ENCODE assay signal across 29 cellular contexts in the genomic region with DNA sequence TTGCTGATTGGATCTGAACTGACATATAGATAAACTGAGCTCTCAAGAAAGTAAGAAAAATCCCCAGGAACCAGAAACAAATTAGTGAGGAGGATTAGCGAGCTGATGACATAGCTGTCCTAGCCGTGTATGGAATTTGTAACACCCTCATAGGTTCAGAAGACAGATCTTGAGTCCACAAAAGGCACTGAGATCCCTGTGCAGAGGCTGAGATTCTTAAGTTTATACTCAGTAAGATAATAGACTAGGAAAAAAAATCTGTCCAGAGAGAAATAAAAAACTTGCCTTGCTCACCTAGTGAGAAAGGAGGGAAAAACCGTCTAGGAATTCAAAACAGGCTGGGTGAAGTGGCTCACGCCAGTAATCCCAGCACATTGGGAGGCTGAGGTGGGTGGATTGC. TPM values are rescaled to one million over a fixed set of nuclear protein-coding genes. Genes with fewer than 3 reads are reported as not detected.
DNase-seq lines count a peak whose midpoint lies in the region; ATAC-seq and TF ChIP-seq lines count a peak whose summit lies in the region.
"Had no signal": no experiment of that assay in that cellular context is flagged by ENCODE, and none has a peak within 500 bp of the region (broad histone marks: within the 10 kb centered on the region; RNA-seq: fewer than 3 reads in every experiment).

No MANE protein-coding gene starts in this region.

- no peaks in the 10 kb centered on the region for H3K27me3 Mint-ChIP-seq in CD14-positive monocyte (ENCODE audit: low read depth in 3 of 3)
- no peaks in the 10 kb centered on the region for H3K27me3 Mint-ChIP-seq in WTC11 (ENCODE audit: low read depth)
- H3K27me3 Mint-ChIP-seq: activated CD4-positive, alpha-beta memory T cell treated with anti-CD3 and anti-CD28 coated beads for 36 hours had no signal

- TF ChIP-seq CTCF in CD14-positive monocyte (IDR thresholded peaks at IDR 0.05) (no peak), HL-60 (IDR thresholded peaks at IDR 0.05; ENCODE audit: insufficient read depth, low read length) (no peak), WTC11 (IDR thresholded peaks at IDR 0.05) (no peak)

- WGBS in mesodermal cell (ENCODE audit: insufficient coverage in 2 of 2), 2 experiments, result 89 to 98% methylated on average over 3 to 4 of the region's 4 CpGs

- H3K4me3 ChIP-seq in HL-60 (replicated peaks; ENCODE audit: insufficient read depth, low read length) (no peak overlapping the region), mesodermal cell (ENCODE audit: extremely low read depth, insufficient read depth, low read length, poor library complexity, severe bottlenecking) (no peak overlapping the region)
- H3K4me3 ChIP-seq: adrenal gland, body of pancreas, dorsolateral prefrontal cortex, MG63, ovary, suprapubic skin, upper lobe of right lung had no signal

- ATAC-seq in WTC11 (no peak), HG02610 (IDR thresholded peaks at IDR 0.05; ENCODE audit: unreplicated experiment) (no peak)
- ATAC-seq: body of pancreas; left lobe of liver; Panc1; stimulated activated effector memory CD8-positive, alpha-beta T cell treated with anti-CD3 and anti-CD28 coated beads, Interleukin-12 subunit alpha, Interleukin-12 subunit beta, amount 100 ng/mL, for 72 hours had no signal

- H3K36me3 Mint-ChIP-seq in CD14-positive monocyte, result peaks cover 0 to 4% of the 10 kb centered on the region in 2 donors
- H3K36me3 Mint-ChIP-seq in WTC11, result peaks cover 7% of the 10 kb centered on the region; the same call in 1 of the 2 replicates

- no peaks in the 10 kb centered on the region for H3K9me3 ChIP-seq in mesodermal cell (ENCODE audit: control insufficient read depth, low read length)
- H3K9me3 ChIP-seq: adrenal gland, body of pancreas, MG63, ovary, suprapubic skin, upper lobe of right lung had no signal

- POLR2A ChIA-PET in WTC11 (lab: Charles Lee), result no interaction called here

- H3K27me3 ChIP-seq in HL-60 (ENCODE audit: insufficient read depth, poor library complexity, severe bottlenecking), result no peaks in the 10 kb centered on the region
- H3K27me3 ChIP-seq: adrenal gland, body of pancreas, dorsolateral prefrontal cortex, MG63, ovary, suprapubic skin, upper lobe of right lung had no signal

- CTCF ChIA-PET in WTC11 (lab: Charles Lee), result interaction anchor here (1.0 to 4.5 kb wide), 9 partner anchors 9 to 60 kb away, joined by 3 to 26 read pairs (median 6); no protein-coding TSS in a partner anchor

- H3K36me3 ChIP-seq in mesodermal cell (ENCODE audit: control insufficient read depth, insufficient read depth, low read length), result peaks cover 9% of the 10 kb centered on the region
- H3K36me3 ChIP-seq: adrenal gland, ovary, suprapubic skin, upper lobe of right lung had no signal

- H3K27ac Mint-ChIP-seq in CD14-positive monocyte (peak overlapping the region; percentile 91 to 98 (median 96)), WTC11 (peak overlapping the region; percentile 60)
- H3K27ac Mint-ChIP-seq: activated CD4-positive, alpha-beta memory T cell treated with anti-CD3 and anti-CD28 coated beads for 36 hours; stimulated activated effector memory CD8-positive, alpha-beta T cell treated with anti-CD3 and anti-CD28 coated beads, Interleukin-12 subunit alpha, Interleukin-12 subunit beta, amount 100 ng/mL, for 72 hours had no signal

- intact Hi-C loops in CD14-positive monocyte (cut with micrococcal nuclease), result loop anchor here in 1 of 2 donors (5.0 kb wide), 1 partner anchor 33 kb away; no protein-coding TSS in a partner anchor

- H3K4me3 Mint-ChIP-seq in CD14-positive monocyte, result peak overlapping the region in 1 of 2 donors; percentile 88
- H3K4me3 Mint-ChIP-seq in WTC11, result no peak overlapping the region
- H3K4me3 Mint-ChIP-seq: activated CD4-positive, alpha-beta memory T cell treated with anti-CD3 and anti-CD28 coated beads for 36 hours; activated T-helper 1 cell treated with anti-CD3 and anti-CD28 coated beads, Interleukin-12 subunit alpha, Interleukin-12 subunit beta, Interleukin-2, Interleukin-4 antibody, amounts not matched to agents 30 ng/mL and 10 ng/mL and 1 ng/mL, durations not matched to agents 14 hours and 24 hours and 36 hours; stimulated activated effector memory CD8-positive, alpha-beta T cell treated with anti-CD3 and anti-CD28 coated beads, Interleukin-12 subunit alpha, Interleukin-12 subunit beta, amount 100 ng/mL, for 72 hours had no signal

- peaks cover 50% of the 10 kb centered on the region for H3K4me1 Mint-ChIP-seq in CD14-positive monocyte
- H3K4me1 Mint-ChIP-seq in WTC11, result peaks cover 36% of the 10 kb centered on the region

- no peak for DNase-seq in CD14-positive monocyte (ENCODE audit: low spot score)
- DNase-seq in HL-60 (ENCODE audit: low read depth in 1 of 2, low spot score in 1 of 2), result no peak
- DNase-seq in WTC11 (ENCODE audit: low spot score), result no peak
- DNase-seq in erythroblast (lab: John Stamatoyannopoulos, UW), result no peak
- no peak for DNase-seq in stimulated activated naive CD4-positive, alpha-beta T cell (lab: John Stamatoyannopoulos, UW)
- DNase-seq in SKM-1 (lab: John Stamatoyannopoulos, UW; ENCODE audit: unreplicated experiment), result no peak
- DNase-seq: activated CD4-positive, alpha-beta memory T cell treated with anti-CD3 and anti-CD28 coated beads for 36 hours; activated CD4-positive, CD25-positive, alpha-beta regulatory T cell; activated naive CD4-positive, alpha-beta T cell treated with Interleukin-2 at 50 U/mL for 16 hours; DMS79; dorsolateral prefrontal cortex; glutamatergic neuron; MG63; NCI-H1105; NCI-H2029; NCI-H69; ovary; SIG-M5; upper lobe of right lung had no signal

- TF ChIP-seq POLR2A in erythroblast (IDR thresholded peaks at IDR 0.05; ENCODE audit: low read length), result no peak

- H3K9me3 Mint-ChIP-seq in CD14-positive monocyte (no peaks in the 10 kb centered on the region), WTC11 (no peaks in the 10 kb centered on the region)
- H3K9me3 Mint-ChIP-seq: activated CD4-positive, alpha-beta memory T cell treated with anti-CD3 and anti-CD28 coated beads for 36 hours; activated T-helper 1 cell treated with anti-CD3 and anti-CD28 coated beads, Interleukin-12 subunit alpha, Interleukin-12 subunit beta, Interleukin-2, Interleukin-4 antibody, amounts not matched to agents 30 ng/mL and 10 ng/mL and 1 ng/mL, durations not matched to agents 14 hours and 24 hours and 36 hours; stimulated activated effector memory CD8-positive, alpha-beta T cell treated with anti-CD3 and anti-CD28 coated beads, Interleukin-12 subunit alpha, Interleukin-12 subunit beta, amount 100 ng/mL, for 72 hours had no signal

- H3K27ac ChIP-seq in HL-60 (replicated peaks) (peak overlapping the region; percentile 56), mesodermal cell (ENCODE audit: low read depth, low read length, severe bottlenecking) (peak overlapping the region; percentile 42)
- H3K27ac ChIP-seq: body of pancreas, ovary, suprapubic skin had no signal

- peaks cover 38% of the 10 kb centered on the region for H3K4me1 ChIP-seq in mesodermal cell (ENCODE audit: control insufficient read depth, insufficient read depth, low read length, poor library complexity, severe bottlenecking)

TF ChIP-seq in WTC11, 78 proteins besides CTCF, POLR2A, EP300 and RAD21 (continues in another document):
- TF ChIP-seq ESRRA (CRISPR knock-in tag; IDR thresholded peaks at IDR 0.05; ENCODE audit: borderline replicate concordance), result no peak
- TF ChIP-seq, protein P1, sequence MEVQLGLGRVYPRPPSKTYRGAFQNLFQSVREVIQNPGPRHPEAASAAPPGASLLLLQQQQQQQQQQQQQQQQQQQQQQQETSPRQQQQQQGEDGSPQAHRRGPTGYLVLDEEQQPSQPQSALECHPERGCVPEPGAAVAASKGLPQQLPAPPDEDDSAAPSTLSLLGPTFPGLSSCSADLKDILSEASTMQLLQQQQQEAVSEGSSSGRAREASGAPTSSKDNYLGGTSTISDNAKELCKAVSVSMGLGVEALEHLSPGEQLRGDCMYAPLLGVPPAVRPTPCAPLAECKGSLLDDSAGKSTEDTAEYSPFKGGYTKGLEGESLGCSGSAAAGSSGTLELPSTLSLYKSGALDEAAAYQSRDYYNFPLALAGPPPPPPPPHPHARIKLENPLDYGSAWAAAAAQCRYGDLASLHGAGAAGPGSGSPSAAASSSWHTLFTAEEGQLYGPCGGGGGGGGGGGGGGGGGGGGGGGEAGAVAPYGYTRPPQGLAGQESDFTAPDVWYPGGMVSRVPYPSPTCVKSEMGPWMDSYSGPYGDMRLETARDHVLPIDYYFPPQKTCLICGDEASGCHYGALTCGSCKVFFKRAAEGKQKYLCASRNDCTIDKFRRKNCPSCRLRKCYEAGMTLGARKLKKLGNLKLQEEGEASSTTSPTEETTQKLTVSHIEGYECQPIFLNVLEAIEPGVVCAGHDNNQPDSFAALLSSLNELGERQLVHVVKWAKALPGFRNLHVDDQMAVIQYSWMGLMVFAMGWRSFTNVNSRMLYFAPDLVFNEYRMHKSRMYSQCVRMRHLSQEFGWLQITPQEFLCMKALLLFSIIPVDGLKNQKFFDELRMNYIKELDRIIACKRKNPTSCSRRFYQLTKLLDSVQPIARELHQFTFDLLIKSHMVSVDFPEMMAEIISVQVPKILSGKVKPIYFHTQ (CRISPR knock-in tag; IDR thresholded peaks at IDR 0.05), result no peak
- TF ChIP-seq CREB1 (CRISPR knock-in tag; IDR thresholded peaks at IDR 0.05), result no peak
- TF ChIP-seq, protein P2, sequence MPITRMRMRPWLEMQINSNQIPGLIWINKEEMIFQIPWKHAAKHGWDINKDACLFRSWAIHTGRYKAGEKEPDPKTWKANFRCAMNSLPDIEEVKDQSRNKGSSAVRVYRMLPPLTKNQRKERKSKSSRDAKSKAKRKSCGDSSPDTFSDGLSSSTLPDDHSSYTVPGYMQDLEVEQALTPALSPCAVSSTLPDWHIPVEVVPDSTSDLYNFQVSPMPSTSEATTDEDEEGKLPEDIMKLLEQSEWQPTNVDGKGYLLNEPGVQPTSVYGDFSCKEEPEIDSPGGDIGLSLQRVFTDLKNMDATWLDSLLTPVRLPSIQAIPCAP (CRISPR knock-in tag; IDR thresholded peaks at IDR 0.05), result no peak
- TF ChIP-seq FOXK1 (CRISPR knock-in tag; IDR thresholded peaks at IDR 0.05), result no peak

RNA-seq across cellular contexts. Expression of a gene that starts 4.6 kb away (rescaled TPM):
- polyA plus RNA-seq in CD14-positive monocyte, result 10 to 100 TPM in 1 of 2 donors, 1 to 10 TPM in 1; 4.1 to 12.4 TPM
- total RNA-seq in WTC11 (2021), result 117 to 147 TPM (median 118 TPM) in 3 replicates
- polyA plus RNA-seq in mesodermal cell (2013, experiment 1 of 2), result 146 TPM
- polyA plus RNA-seq in mesodermal cell (2013, experiment 2 of 2), result 135 TPM

RNA-seq across cellular contexts. Expression of a gene that starts 4.9 kb away (rescaled TPM):
- polyA plus RNA-seq in CD14-positive monocyte, result 1 to 10 TPM; 1.6 to 1.9 TPM
- total RNA-seq in WTC11 (2021), result 5.3 to 5.6 TPM (median 5.3 TPM) in 3 replicates
- polyA plus RNA-seq in mesodermal cell (2013, experiment 1 of 2), result 5.4 TPM
- polyA plus RNA-seq in mesodermal cell (2013, experiment 2 of 2), result 4.9 TPM

RNA-seq across cellular contexts. Expression of a gene that starts 27.3 kb away (rescaled TPM):
- 100 to 1,000 TPM; 256 to 292 TPM for polyA plus RNA-seq in CD14-positive monocyte
- 79.4 to 84.3 TPM (median 80.4 TPM) in 3 replicates for total RNA-seq in WTC11 (2021)
- 142 TPM for polyA plus RNA-seq in mesodermal cell (2013, experiment 1 of 2)
- 112 TPM for polyA plus RNA-seq in mesodermal cell (2013, experiment 2 of 2)

RNA-seq across cellular contexts. Expression of a gene that starts 30.0 kb away (rescaled TPM):
- not detected for polyA plus RNA-seq in CD14-positive monocyte
- not detected in 3 replicates for total RNA-seq in WTC11 (2021)
- polyA plus RNA-seq in mesodermal cell (2013, experiment 1 of 2), result not detected
- polyA plus RNA-seq in mesodermal cell (2013, experiment 2 of 2), result not detected
- total RNA-seq: activated CD4-positive, alpha-beta memory T cell treated with anti-CD3 and anti-CD28 coated beads for 36 hours; activated T-helper 1 cell treated with anti-CD3 and anti-CD28 coated beads, Interleukin-12 subunit alpha, Interleukin-12 subunit beta, Interleukin-2, Interleukin-4 antibody, amounts not matched to agents 30 ng/mL and 10 ng/mL and 1 ng/mL, durations not matched to agents 14 hours and 24 hours and 36 hours; adrenal gland; body of pancreas; Calu3; ovary; suprapubic skin; upper lobe of right lung had no signal
- polyA plus RNA-seq: adrenal gland, ovary had no signal

RNA-seq across cellular contexts. Expression of a gene that starts 36.7 kb away (rescaled TPM):
- 100 to 1,000 TPM in 1 of 2 donors, 10 to 100 TPM in 1; 94.8 to 112 TPM for polyA plus RNA-seq in CD14-positive monocyte
- 60.2 to 75.4 TPM (median 66.1 TPM) in 3 replicates for total RNA-seq in WTC11 (2021)
- 38.9 TPM for polyA plus RNA-seq in mesodermal cell (2013, experiment 1 of 2)
- polyA plus RNA-seq in mesodermal cell (2013, experiment 2 of 2), result 48.8 TPM
